In the genomic region with DNA sequence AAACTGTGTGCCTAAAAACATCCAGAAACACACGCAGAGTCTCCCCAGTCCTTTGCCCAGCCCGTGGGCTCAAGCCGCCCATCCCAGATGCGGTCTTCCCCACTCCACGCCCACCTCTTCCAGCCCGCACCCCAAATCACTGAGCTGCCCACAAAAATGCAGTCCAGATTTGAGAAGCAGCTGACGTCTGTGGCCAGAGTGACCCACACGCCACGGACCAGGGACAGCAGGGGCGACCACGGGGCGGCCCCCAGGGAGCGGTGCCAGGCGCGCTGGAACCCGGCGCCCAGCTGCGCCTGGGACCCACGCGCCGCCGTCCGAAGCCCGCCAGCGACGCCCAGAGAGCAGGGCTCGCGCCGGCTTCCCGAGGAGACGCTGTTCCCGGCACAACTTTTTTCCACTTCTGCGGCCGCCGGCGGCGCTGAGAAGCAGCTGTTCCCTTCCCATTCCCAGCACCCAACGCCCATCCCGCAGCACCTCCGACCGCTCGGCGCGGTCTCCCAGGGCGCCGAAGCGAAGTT, we compare ENCODE assay signal across 8 cellular contexts. TPM values are rescaled to one million over a fixed set of nuclear protein-coding genes. Genes with fewer than 3 reads are reported as not detected.
DNase-seq lines count a peak whose midpoint lies in the region; ATAC-seq lines count a peak whose summit lies in the region.

No MANE protein-coding gene starts in this region.

- no peak overlapping the region for H3K27ac Mint-ChIP-seq in activated CD4-positive, alpha-beta memory T cell treated with anti-CD3 and anti-CD28 coated beads, Interleukin-2, amount 10 ng/mL, durations not matched to agents 7 days and 5 days

- peak overlapping the region; percentile 63 for H2AFZ ChIP-seq in neuron (ENCODE audit: low read depth, low read length)

- peak; percentile 25 for ATAC-seq in GM21360 (IDR thresholded peaks at IDR 0.05; ENCODE audit: unreplicated experiment)

- H3K36me3 Mint-ChIP-seq in activated CD4-positive, alpha-beta memory T cell treated with anti-CD3 and anti-CD28 coated beads, Interleukin-2, amount 10 ng/mL, durations not matched to agents 7 days and 5 days (ENCODE audit: low read depth): peaks cover 3% of the 10 kb centered on the region

- H3K4me3 ChIP-seq in neuron (ENCODE audit: low read length): peak overlapping the region; percentile 74

- H3K27me3 ChIP-seq in neuron (ENCODE audit: insufficient read depth, low read length): no peaks in the 10 kb centered on the region

- CTCF ChIA-PET in activated CD4-positive, alpha-beta memory T cell treated with anti-CD3 and anti-CD28 coated beads, Interleukin-2, amount 10 ng/mL, durations not matched to agents 7 days and 5 days (lab: Charles Lee): no interaction called here

- no peaks in the 10 kb centered on the region for H3K36me3 ChIP-seq in neuron (ENCODE audit: insufficient read depth, low read length)

- H3K9me3 Mint-ChIP-seq in activated CD4-positive, alpha-beta memory T cell treated with anti-CD3 and anti-CD28 coated beads, Interleukin-2, amount 10 ng/mL, durations not matched to agents 7 days and 5 days: no peaks in the 10 kb centered on the region

- H3K4me3 Mint-ChIP-seq in activated CD4-positive, alpha-beta memory T cell treated with anti-CD3 and anti-CD28 coated beads, Interleukin-2, amount 10 ng/mL, durations not matched to agents 7 days and 5 days: peak overlapping the region; percentile 59

- DNase-seq in DMS114 treated with DMSO at 0.1 percent for 48 hours (lab: John Stamatoyannopoulos, UW; ENCODE audit: unreplicated experiment): peak; percentile 11
- DNase-seq in HT1080 (ENCODE audit: low read depth): peak; percentile 46
- no peak for DNase-seq in activated CD4-positive, alpha-beta memory T cell treated with anti-CD3 and anti-CD28 coated beads, Interleukin-2, amount 10 ng/mL, durations not matched to agents 7 days and 5 days
- peak; percentile 33 for DNase-seq in germinal center (ENCODE audit: low spot score)
- DNase-seq in stimulated activated CD4-positive, alpha-beta T cell treated with anti-CD3 and anti-CD28 coated beads, Interleukin-2, amount 100 ng/mL, for 48 hours: no peak
- DNase-seq in activated CD4-positive, alpha-beta T cell treated with anti-CD3 and anti-CD28 coated beads, Interleukin-2, amount 50 U/mL, for 4 hours: no peak

- H3K9me3 ChIP-seq in neuron (ENCODE audit: low read length): no peaks in the 10 kb centered on the region

- peaks cover 45% of the 10 kb centered on the region for H3K27me3 Mint-ChIP-seq in activated CD4-positive, alpha-beta memory T cell treated with anti-CD3 and anti-CD28 coated beads, Interleukin-2, amount 10 ng/mL, durations not matched to agents 7 days and 5 days

- peaks cover 17% of the 10 kb centered on the region for H3K4me1 ChIP-seq in neuron (ENCODE audit: insufficient read depth, low read length)

- POLR2A ChIA-PET in activated CD4-positive, alpha-beta memory T cell treated with anti-CD3 and anti-CD28 coated beads, Interleukin-2, amount 10 ng/mL, durations not matched to agents 7 days and 5 days (lab: Charles Lee): interaction anchor here (0.9 kb wide), 1 partner anchor 264 kb away, joined by 3 read pairs; no protein-coding TSS in a partner anchor

- peaks cover 13% of the 10 kb centered on the region for H3K4me1 Mint-ChIP-seq in activated CD4-positive, alpha-beta memory T cell treated with anti-CD3 and anti-CD28 coated beads, Interleukin-2, amount 10 ng/mL, durations not matched to agents 7 days and 5 days

RNA-seq across cellular contexts. Expression of a gene that starts 0.7 kb away (rescaled TPM):
- total RNA-seq in HT1080 (2014; rRNA removed; shearing (Covaris generic)): 18.8 and 25.9 TPM in 2 replicates
- 20.3 and 24.0 TPM in 2 replicates for polyA plus RNA-seq in HT1080 (2015; cell fraction: cytosol; rRNA removed)
- polyA plus RNA-seq in HT1080 (2015; cell fraction: nucleus; rRNA removed): 16.6 and 21.6 TPM in 2 replicates
- total RNA-seq in activated CD4-positive, alpha-beta memory T cell treated with anti-CD3 and anti-CD28 coated beads, Interleukin-2, amount 10 ng/mL, durations not matched to agents 7 days and 5 days: under 1 TPM; 0.18 to 0.30 TPM

Comparison
In these comparisons a context has a peak if more than half of its experiments do, and no peak if none do; other contexts are left out.
1. DNase-seq: peak in DMS114 treated with DMSO at 0.1 percent for 48 hours (single experiment), HT1080 (single experiment) and germinal center (single experiment); none in activated CD4-positive, alpha-beta memory T cell treated with anti-CD3 and anti-CD28 coated beads, Interleukin-2, amount 10 ng/mL, durations not matched to agents 7 days and 5 days (single experiment), stimulated activated CD4-positive, alpha-beta T cell treated with anti-CD3 and anti-CD28 coated beads, Interleukin-2, amount 100 ng/mL, for 48 hours (0 of 2) and activated CD4-positive, alpha-beta T cell treated with anti-CD3 and anti-CD28 coated beads, Interleukin-2, amount 50 U/mL, for 4 hours (0 of 2).
2. RNA of a gene that starts 0.7 kb away (total RNA-seq): 18.8 to 25.9 TPM in HT1080; 0.18 to 0.30 TPM in activated CD4-positive, alpha-beta memory T cell treated with anti-CD3 and anti-CD28 coated beads, Interleukin-2, amount 10 ng/mL, durations not matched to agents 7 days and 5 days; every median in the first group is over 10 times any median in the second.